12 cellular contexts compared by ENCODE assay signal in the genomic region with DNA sequence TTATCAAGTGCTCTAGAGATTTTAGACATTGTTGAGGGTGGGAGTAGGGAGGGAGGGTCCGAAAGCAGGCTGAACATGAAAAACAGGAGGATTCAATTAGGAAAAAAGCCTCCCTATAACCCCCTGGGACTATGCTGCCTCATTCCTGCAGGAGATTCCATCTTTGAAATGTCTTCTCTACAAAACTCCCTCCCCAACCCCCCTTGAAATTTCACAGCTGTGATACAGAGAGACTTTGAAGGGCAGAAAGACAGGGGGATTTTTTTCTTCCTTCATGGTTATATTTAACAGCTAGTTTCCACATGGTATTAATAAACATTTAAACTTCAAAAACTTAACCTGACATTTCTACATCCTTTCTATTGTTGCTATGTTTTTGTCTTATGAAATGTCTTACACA.
"Had no signal": no experiment of that assay in that cellular context is flagged by ENCODE, and none has a peak within 500 bp of the region (broad histone marks: within the 10 kb centered on the region; RNA-seq: fewer than 3 reads in every experiment).

No MANE protein-coding gene starts in this region.

- H3K27ac Mint-ChIP-seq: activated naive CD4-positive, alpha-beta T cell treated with anti-CD3 and anti-CD28 coated beads for 36 hours; activated T-helper 2 cell treated with anti-CD3 and anti-CD28 coated beads, Interferon-gamma antibody, Interleukin-2, Interleukin-4, amounts not matched to agents 10 μg/mL and 5 μg/mL and 100 μg/mL, durations not matched to agents 14 hours and 24 hours and 36 hours; stimulated activated naive B cell treated with anti-CD40 and anti-IgM and Interleukin-4, amounts not matched to agents 10 μg/mL and 1 μg/mL and 100 μg/mL, for 72 hours had no signal

- H3K4me3 Mint-ChIP-seq: activated naive CD4-positive, alpha-beta T cell treated with anti-CD3 and anti-CD28 coated beads for 36 hours; naive thymus-derived CD4-positive, alpha-beta T cell; stimulated activated naive B cell treated with anti-CD40 and anti-IgM and Interleukin-4, amounts not matched to agents 10 μg/mL and 1 μg/mL and 100 μg/mL, for 72 hours had no signal

- DNase-seq: activated CD4-positive, alpha-beta T cell treated with anti-CD3 and anti-CD28 coated beads, Interleukin-2, amount 50 U/mL, for 4 hours; activated CD4-positive, CD25-positive, alpha-beta regulatory T cell treated with anti-CD3 and anti-CD28 coated beads, Interleukin-2, amount 50 U/mL, for 72 hours; activated naive CD4-positive, alpha-beta T cell treated with anti-CD3 and anti-CD28 coated beads for 36 hours; dorsolateral prefrontal cortex; left ventricle myocardium inferior; naive thymus-derived CD4-positive, alpha-beta T cell; stimulated activated CD4-positive, alpha-beta T cell treated with anti-CD3 and anti-CD28 coated beads, Interleukin-4, amount 100 ng/mL, for 1 hour; stimulated activated naive B cell treated with anti-CD40 and anti-IgM and Interleukin-4, amounts not matched to agents 10 μg/mL and 1 μg/mL and 100 μg/mL, for 72 hours; T-helper 1 cell; T1000; thyroid gland had no signal

- H3K4me1 Mint-ChIP-seq: stimulated activated naive B cell treated with anti-CD40 and anti-IgM and Interleukin-4, amounts not matched to agents 10 μg/mL and 1 μg/mL and 100 μg/mL, for 72 hours had no signal

- H3K9me3 Mint-ChIP-seq: activated naive CD4-positive, alpha-beta T cell treated with anti-CD3 and anti-CD28 coated beads for 36 hours; activated T-helper 2 cell treated with anti-CD3 and anti-CD28 coated beads, Interferon-gamma antibody, Interleukin-2, Interleukin-4, amounts not matched to agents 10 μg/mL and 5 μg/mL and 100 μg/mL, durations not matched to agents 14 hours and 24 hours and 36 hours had no signal
